In the genomic region with DNA sequence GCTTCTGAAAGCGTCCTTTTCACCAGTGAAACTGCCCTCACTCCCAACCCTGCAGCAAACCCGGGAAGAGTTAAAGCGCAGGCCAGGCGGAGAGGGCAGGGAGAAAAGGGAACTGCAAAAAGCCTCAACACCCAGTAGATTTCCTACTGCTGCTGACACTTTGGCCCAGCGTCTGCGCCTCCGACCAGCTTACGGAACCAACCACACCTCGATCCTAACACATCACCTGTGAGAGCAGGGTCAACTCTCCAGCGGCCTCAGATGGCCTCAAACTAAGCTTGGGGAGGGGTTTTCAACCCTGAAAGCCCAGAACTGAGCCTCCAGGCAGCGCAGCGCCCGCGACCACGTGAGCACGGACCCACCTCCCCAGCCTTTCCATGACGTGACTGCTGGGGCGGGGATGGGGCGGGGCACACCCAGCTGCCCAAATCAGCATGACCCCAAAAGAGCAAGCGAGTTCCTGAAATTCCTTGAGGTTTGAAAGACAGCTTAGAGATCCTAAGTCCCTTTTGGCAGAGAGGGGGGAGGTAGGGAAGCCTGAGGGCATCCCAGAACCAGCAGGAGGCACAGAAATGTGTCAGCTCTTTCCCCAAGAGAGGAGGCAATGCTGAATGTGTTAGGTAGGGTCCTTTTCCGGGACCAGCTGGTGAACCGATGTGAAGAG, we compare ENCODE assay signal across 1 cellular context.
TF ChIP-seq lines count a peak whose summit lies in the region.

No MANE protein-coding gene starts in this region.

TF ChIP-seq in K562, 482 proteins besides CTCF, POLR2A, EP300 and RAD21 (continued from another document and continues in another):
- TF ChIP-seq, protein P1, sequence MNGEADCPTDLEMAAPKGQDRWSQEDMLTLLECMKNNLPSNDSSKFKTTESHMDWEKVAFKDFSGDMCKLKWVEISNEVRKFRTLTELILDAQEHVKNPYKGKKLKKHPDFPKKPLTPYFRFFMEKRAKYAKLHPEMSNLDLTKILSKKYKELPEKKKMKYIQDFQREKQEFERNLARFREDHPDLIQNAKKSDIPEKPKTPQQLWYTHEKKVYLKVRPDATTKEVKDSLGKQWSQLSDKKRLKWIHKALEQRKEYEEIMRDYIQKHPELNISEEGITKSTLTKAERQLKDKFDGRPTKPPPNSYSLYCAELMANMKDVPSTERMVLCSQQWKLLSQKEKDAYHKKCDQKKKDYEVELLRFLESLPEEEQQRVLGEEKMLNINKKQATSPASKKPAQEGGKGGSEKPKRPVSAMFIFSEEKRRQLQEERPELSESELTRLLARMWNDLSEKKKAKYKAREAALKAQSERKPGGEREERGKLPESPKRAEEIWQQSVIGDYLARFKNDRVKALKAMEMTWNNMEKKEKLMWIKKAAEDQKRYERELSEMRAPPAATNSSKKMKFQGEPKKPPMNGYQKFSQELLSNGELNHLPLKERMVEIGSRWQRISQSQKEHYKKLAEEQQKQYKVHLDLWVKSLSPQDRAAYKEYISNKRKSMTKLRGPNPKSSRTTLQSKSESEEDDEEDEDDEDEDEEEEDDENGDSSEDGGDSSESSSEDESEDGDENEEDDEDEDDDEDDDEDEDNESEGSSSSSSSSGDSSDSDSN (IDR thresholded peaks at IDR 0.05; ENCODE audit: borderline replicate concordance in 1 of 2, low read depth in 2 of 2, low read length in 2 of 2) = no peak
- TF ChIP-seq, protein P2, sequence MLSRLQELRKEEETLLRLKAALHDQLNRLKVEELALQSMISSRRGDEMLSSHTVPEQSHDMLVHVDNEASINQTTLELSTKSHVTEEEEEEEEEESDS (CRISPR knock-in tag; IDR thresholded peaks at IDR 0.05) = no peak
- TF ChIP-seq NFE2 (IDR thresholded peaks at IDR 0.05; ENCODE audit: low read depth) = no peak
- no peak for TF ChIP-seq FOXA1 (IDR thresholded peaks at IDR 0.05; ENCODE audit: borderline replicate concordance)
- TF ChIP-seq NR4A1 (CRISPR knock-in tag; IDR thresholded peaks at IDR 0.05) = no peak
- TF ChIP-seq NR4A1 (tag; IDR thresholded peaks at IDR 0.05) = no peak
- no peak for TF ChIP-seq FOXJ2 (tag; IDR thresholded peaks at IDR 0.05)
- TF ChIP-seq KLF6 (CRISPR knock-in tag; IDR thresholded peaks at IDR 0.05; ENCODE audit: borderline replicate concordance) = no peak
- TF ChIP-seq ZBTB17 (CRISPR knock-in tag; IDR thresholded peaks at IDR 0.05) = no peak
- TF ChIP-seq, protein P3, sequence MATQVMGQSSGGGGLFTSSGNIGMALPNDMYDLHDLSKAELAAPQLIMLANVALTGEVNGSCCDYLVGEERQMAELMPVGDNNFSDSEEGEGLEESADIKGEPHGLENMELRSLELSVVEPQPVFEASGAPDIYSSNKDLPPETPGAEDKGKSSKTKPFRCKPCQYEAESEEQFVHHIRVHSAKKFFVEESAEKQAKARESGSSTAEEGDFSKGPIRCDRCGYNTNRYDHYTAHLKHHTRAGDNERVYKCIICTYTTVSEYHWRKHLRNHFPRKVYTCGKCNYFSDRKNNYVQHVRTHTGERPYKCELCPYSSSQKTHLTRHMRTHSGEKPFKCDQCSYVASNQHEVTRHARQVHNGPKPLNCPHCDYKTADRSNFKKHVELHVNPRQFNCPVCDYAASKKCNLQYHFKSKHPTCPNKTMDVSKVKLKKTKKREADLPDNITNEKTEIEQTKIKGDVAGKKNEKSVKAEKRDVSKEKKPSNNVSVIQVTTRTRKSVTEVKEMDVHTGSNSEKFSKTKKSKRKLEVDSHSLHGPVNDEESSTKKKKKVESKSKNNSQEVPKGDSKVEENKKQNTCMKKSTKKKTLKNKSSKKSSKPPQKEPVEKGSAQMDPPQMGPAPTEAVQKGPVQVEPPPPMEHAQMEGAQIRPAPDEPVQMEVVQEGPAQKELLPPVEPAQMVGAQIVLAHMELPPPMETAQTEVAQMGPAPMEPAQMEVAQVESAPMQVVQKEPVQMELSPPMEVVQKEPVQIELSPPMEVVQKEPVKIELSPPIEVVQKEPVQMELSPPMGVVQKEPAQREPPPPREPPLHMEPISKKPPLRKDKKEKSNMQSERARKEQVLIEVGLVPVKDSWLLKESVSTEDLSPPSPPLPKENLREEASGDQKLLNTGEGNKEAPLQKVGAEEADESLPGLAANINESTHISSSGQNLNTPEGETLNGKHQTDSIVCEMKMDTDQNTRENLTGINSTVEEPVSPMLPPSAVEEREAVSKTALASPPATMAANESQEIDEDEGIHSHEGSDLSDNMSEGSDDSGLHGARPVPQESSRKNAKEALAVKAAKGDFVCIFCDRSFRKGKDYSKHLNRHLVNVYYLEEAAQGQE (CRISPR knock-in tag; IDR thresholded peaks at IDR 0.05; ENCODE audit: low read depth) = no peak
- TF ChIP-seq ZNF696 (CRISPR knock-in tag; conservative IDR thresholded peaks at IDR 0.05) = no peak
- TF ChIP-seq GATAD2B (IDR thresholded peaks at IDR 0.05; ENCODE audit: borderline replicate concordance) = no peak
- no peak for TF ChIP-seq SMAD4 (CRISPR knock-in tag; conservative IDR thresholded peaks at IDR 0.05)
- TF ChIP-seq CHD4 (IDR thresholded peaks at IDR 0.05; ENCODE audit: insufficient read depth, insufficient replicate concordance, low read depth, low read length, poor library complexity, severe bottlenecking) = no peak
- TF ChIP-seq SNIP1 (IDR thresholded peaks at IDR 0.05; ENCODE audit: low read depth) = no peak
- TF ChIP-seq ZNF133 (CRISPR knock-in tag; IDR thresholded peaks at IDR 0.05) = no peak
- no peak for TF ChIP-seq NEUROD1 (IDR thresholded peaks at IDR 0.05; ENCODE audit: borderline replicate concordance, low read depth, low read length, partially characterized antibody)
- 0 out of 2 replicates have a peak, but pooled peaks have one; percentile 26 for TF ChIP-seq ZNF431 (CRISPR knock-in tag; IDR thresholded peaks at IDR 0.05)
- TF ChIP-seq, protein P4, sequence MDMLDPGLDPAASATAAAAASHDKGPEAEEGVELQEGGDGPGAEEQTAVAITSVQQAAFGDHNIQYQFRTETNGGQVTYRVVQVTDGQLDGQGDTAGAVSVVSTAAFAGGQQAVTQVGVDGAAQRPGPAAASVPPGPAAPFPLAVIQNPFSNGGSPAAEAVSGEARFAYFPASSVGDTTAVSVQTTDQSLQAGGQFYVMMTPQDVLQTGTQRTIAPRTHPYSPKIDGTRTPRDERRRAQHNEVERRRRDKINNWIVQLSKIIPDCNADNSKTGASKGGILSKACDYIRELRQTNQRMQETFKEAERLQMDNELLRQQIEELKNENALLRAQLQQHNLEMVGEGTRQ (CRISPR knock-in tag; IDR thresholded peaks at IDR 0.05) = peak; percentile 86
- TF ChIP-seq GATA2 (CRISPR knock-in tag; IDR thresholded peaks at IDR 0.05) = no peak
- TF ChIP-seq, protein P5, sequence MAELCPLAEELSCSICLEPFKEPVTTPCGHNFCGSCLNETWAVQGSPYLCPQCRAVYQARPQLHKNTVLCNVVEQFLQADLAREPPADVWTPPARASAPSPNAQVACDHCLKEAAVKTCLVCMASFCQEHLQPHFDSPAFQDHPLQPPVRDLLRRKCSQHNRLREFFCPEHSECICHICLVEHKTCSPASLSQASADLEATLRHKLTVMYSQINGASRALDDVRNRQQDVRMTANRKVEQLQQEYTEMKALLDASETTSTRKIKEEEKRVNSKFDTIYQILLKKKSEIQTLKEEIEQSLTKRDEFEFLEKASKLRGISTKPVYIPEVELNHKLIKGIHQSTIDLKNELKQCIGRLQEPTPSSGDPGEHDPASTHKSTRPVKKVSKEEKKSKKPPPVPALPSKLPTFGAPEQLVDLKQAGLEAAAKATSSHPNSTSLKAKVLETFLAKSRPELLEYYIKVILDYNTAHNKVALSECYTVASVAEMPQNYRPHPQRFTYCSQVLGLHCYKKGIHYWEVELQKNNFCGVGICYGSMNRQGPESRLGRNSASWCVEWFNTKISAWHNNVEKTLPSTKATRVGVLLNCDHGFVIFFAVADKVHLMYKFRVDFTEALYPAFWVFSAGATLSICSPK (IDR thresholded peaks at IDR 0.05; ENCODE audit: borderline replicate concordance) = no peak
- TF ChIP-seq FIP1L1 (IDR thresholded peaks at IDR 0.05; ENCODE audit: low read depth, low read length, poor library complexity, severe bottlenecking) = no peak
- TF ChIP-seq, protein P6, sequence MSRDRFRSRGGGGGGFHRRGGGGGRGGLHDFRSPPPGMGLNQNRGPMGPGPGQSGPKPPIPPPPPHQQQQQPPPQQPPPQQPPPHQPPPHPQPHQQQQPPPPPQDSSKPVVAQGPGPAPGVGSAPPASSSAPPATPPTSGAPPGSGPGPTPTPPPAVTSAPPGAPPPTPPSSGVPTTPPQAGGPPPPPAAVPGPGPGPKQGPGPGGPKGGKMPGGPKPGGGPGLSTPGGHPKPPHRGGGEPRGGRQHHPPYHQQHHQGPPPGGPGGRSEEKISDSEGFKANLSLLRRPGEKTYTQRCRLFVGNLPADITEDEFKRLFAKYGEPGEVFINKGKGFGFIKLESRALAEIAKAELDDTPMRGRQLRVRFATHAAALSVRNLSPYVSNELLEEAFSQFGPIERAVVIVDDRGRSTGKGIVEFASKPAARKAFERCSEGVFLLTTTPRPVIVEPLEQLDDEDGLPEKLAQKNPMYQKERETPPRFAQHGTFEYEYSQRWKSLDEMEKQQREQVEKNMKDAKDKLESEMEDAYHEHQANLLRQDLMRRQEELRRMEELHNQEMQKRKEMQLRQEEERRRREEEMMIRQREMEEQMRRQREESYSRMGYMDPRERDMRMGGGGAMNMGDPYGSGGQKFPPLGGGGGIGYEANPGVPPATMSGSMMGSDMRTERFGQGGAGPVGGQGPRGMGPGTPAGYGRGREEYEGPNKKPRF (IDR thresholded peaks at IDR 0.05; ENCODE audit: low read depth, low read length) = no peak
- no peak for TF ChIP-seq ZNF695 (CRISPR knock-in tag; IDR thresholded peaks at IDR 0.05)
- no peak for TF ChIP-seq SRSF9 (IDR thresholded peaks at IDR 0.05; ENCODE audit: borderline replicate concordance, low read depth, low read length)
- TF ChIP-seq, protein P7, sequence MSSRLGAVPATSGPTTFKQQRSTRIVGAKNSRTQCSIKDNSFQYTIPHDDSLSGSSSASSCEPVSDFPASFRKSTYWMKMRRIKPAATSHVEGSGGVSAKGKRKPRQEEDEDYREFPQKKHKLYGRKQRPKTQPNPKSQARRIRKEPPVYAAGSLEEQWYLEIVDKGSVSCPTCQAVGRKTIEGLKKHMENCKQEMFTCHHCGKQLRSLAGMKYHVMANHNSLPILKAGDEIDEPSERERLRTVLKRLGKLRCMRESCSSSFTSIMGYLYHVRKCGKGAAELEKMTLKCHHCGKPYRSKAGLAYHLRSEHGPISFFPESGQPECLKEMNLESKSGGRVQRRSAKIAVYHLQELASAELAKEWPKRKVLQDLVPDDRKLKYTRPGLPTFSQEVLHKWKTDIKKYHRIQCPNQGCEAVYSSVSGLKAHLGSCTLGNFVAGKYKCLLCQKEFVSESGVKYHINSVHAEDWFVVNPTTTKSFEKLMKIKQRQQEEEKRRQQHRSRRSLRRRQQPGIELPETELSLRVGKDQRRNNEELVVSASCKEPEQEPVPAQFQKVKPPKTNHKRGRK (tag; IDR thresholded peaks at IDR 0.05) = no peak
- no peak for TF ChIP-seq CHCHD3 (CRISPR knock-in tag; IDR thresholded peaks at IDR 0.05)
- no peak for TF ChIP-seq ARHGAP35 (IDR thresholded peaks at IDR 0.05; ENCODE audit: partially characterized antibody)
- TF ChIP-seq, protein P8, sequence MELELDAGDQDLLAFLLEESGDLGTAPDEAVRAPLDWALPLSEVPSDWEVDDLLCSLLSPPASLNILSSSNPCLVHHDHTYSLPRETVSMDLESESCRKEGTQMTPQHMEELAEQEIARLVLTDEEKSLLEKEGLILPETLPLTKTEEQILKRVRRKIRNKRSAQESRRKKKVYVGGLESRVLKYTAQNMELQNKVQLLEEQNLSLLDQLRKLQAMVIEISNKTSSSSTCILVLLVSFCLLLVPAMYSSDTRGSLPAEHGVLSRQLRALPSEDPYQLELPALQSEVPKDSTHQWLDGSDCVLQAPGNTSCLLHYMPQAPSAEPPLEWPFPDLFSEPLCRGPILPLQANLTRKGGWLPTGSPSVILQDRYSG (tag; conservative IDR thresholded peaks at IDR 0.05; ENCODE audit: low read depth) = no peak
- TF ChIP-seq, protein P9, sequence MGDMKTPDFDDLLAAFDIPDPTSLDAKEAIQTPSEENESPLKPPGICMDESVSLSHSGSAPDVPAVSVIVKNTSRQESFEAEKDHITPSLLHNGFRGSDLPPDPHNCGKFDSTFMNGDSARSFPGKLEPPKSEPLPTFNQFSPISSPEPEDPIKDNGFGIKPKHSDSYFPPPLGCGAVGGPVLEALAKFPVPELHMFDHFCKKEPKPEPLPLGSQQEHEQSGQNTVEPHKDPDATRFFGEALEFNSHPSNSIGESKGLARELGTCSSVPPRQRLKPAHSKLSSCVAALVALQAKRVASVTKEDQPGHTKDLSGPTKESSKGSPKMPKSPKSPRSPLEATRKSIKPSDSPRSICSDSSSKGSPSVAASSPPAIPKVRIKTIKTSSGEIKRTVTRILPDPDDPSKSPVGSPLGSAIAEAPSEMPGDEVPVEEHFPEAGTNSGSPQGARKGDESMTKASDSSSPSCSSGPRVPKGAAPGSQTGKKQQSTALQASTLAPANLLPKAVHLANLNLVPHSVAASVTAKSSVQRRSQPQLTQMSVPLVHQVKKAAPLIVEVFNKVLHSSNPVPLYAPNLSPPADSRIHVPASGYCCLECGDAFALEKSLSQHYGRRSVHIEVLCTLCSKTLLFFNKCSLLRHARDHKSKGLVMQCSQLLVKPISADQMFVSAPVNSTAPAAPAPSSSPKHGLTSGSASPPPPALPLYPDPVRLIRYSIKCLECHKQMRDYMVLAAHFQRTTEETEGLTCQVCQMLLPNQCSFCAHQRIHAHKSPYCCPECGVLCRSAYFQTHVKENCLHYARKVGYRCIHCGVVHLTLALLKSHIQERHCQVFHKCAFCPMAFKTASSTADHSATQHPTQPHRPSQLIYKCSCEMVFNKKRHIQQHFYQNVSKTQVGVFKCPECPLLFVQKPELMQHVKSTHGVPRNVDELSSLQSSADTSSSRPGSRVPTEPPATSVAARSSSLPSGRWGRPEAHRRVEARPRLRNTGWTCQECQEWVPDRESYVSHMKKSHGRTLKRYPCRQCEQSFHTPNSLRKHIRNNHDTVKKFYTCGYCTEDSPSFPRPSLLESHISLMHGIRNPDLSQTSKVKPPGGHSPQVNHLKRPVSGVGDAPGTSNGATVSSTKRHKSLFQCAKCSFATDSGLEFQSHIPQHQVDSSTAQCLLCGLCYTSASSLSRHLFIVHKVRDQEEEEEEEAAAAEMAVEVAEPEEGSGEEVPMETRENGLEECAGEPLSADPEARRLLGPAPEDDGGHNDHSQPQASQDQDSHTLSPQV (IDR thresholded peaks at IDR 0.05) = no peak
- no peak for TF ChIP-seq MCM2 (IDR thresholded peaks at IDR 0.05; ENCODE audit: low read depth)
- peak; percentile 10; the same call in 1 of the 2 replicates for TF ChIP-seq BCOR (IDR thresholded peaks at IDR 0.05)
- TF ChIP-seq ZNF165 (CRISPR knock-in tag; IDR thresholded peaks at IDR 0.05; ENCODE audit: borderline replicate concordance) = no peak
- no peak for TF ChIP-seq ZNF174 (CRISPR knock-in tag; IDR thresholded peaks at IDR 0.05)
- TF ChIP-seq ATF7 (IDR thresholded peaks at IDR 0.05) = peak; percentile 77
- TF ChIP-seq ZNF282 (CRISPR knock-in tag; IDR thresholded peaks at IDR 0.05) = no peak
- TF ChIP-seq L3MBTL2 (IDR thresholded peaks at IDR 0.05) = peak; percentile 88
- TF ChIP-seq EWSR1 (IDR thresholded peaks at IDR 0.05; ENCODE audit: borderline replicate concordance, low read depth, partially characterized antibody) = no peak
